8 cellular contexts compared by ENCODE assay signal in the genomic region with DNA sequence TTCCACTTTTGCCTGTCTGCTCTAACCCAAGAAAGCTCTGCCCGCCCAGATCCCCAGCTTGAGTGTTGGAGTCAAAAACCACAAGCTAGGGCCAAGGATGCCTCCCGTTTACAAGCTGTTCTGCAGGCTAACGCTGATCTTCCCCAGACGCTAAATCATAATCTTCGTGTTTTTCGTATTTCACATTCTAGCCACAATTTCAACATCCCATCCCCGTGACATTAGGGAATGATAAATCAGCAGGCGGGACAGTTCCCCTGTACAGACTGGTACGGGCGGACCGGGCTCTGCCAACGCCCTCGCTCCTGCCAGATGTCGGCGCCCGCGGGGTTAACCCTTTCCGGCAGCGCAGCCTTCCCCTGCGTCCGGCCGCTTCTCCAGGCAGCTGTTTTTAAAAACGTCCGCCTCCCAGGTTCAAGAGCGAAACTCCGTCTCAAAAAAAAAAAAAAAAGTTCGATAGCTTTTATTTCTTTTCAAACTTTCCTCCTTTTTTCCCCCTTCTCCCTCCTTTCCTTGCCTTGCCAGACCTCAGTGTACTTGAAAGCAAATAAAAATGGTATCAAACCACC.
DNase-seq lines count a peak whose midpoint lies in the region; ATAC-seq and TF ChIP-seq lines count a peak whose summit lies in the region.

No MANE protein-coding gene starts in this region.

- H3K9me3 ChIP-seq in osteoblast (ENCODE audit: low read depth, low read length), result no peaks in the 10 kb centered on the region

- H2AFZ ChIP-seq in osteoblast (ENCODE audit: low read length), result peak overlapping the region; percentile 60

- no peaks in the 10 kb centered on the region for H3K36me3 Mint-ChIP-seq in activated T-cell treated with anti-CD3 and anti-CD28 coated beads, Interleukin-2, amount 50 U/mL, for 4 hours (ENCODE audit: insufficient read depth)

- no peak for ATAC-seq in activated T-cell treated with anti-CD3 and anti-CD28 coated beads, Interleukin-2, amount 50 U/mL, for 4 hours
- no peak for ATAC-seq in GM21786 (IDR thresholded peaks at IDR 0.05; ENCODE audit: unreplicated experiment)

- H3K4me2 ChIP-seq in osteoblast (ENCODE audit: insufficient read depth, low read length), result peak overlapping the region; percentile 79

- H3K4me1 ChIP-seq in osteoblast (ENCODE audit: insufficient read depth, low read length), result peaks cover 5% of the 10 kb centered on the region

- no peak overlapping the region for H3K27ac ChIP-seq in osteoblast (ENCODE audit: low read depth, low read length)

- H4K20me1 ChIP-seq in osteoblast (ENCODE audit: insufficient read depth, low read length), result no peaks in the 10 kb centered on the region

- H3K36me3 ChIP-seq in osteoblast (ENCODE audit: insufficient read depth, low read length), result no peaks in the 10 kb centered on the region

- H3K27me3 Mint-ChIP-seq in activated T-cell treated with anti-CD3 and anti-CD28 coated beads, Interleukin-2, amount 50 U/mL, for 4 hours (ENCODE audit: low read depth), result peaks cover 57% of the 10 kb centered on the region

- peak; percentile 2 for DNase-seq in stimulated activated CD4-positive, alpha-beta T cell treated with anti-CD3 and anti-CD28 coated beads, Interleukin-12 subunit alpha, Interleukin-12 subunit beta, amount 100 ng/mL, for 4 hours
- DNase-seq in stimulated activated CD4-positive, alpha-beta T cell treated with anti-CD3 and anti-CD28 coated beads, Interleukin-4, amount 100 ng/mL, for 24 hours, result no peak
- DNase-seq in activated T-cell treated with anti-CD3 and anti-CD28 coated beads, Interleukin-2, amount 50 U/mL, for 4 hours, result no peak
- DNase-seq in foreskin melanocyte (peak; percentile 11), osteoblast (ENCODE audit: insufficient read length, low spot score, missing footprints) (peak; percentile 80), NCI-H446 (lab: John Stamatoyannopoulos, UW) (no peak), AML-193 (lab: John Stamatoyannopoulos, UW) (no peak)

- H3K9me3 Mint-ChIP-seq in activated T-cell treated with anti-CD3 and anti-CD28 coated beads, Interleukin-2, amount 50 U/mL, for 4 hours, result no peaks in the 10 kb centered on the region

- H3K4me3 ChIP-seq in osteoblast (ENCODE audit: insufficient read depth, low read length), result peak overlapping the region; percentile 66

- no peak for TF ChIP-seq CTCF in osteoblast (IDR thresholded peaks at IDR 0.05; ENCODE audit: extremely low read depth, low read depth, low read length)

- H3K27me3 ChIP-seq in osteoblast (ENCODE audit: insufficient read depth, low read length), result peaks cover 1% of the 10 kb centered on the region

- H3K4me3 Mint-ChIP-seq in activated T-cell treated with anti-CD3 and anti-CD28 coated beads, Interleukin-2, amount 50 U/mL, for 4 hours, result peak overlapping the region; percentile 13

- no peaks in the 10 kb centered on the region for H3K79me2 ChIP-seq in osteoblast (ENCODE audit: insufficient read depth, low read length)

- H3K4me1 Mint-ChIP-seq in activated T-cell treated with anti-CD3 and anti-CD28 coated beads, Interleukin-2, amount 50 U/mL, for 4 hours (ENCODE audit: low read depth), result peaks cover 12% of the 10 kb centered on the region

Comparison
In these comparisons a context has a peak if more than half of its experiments do, and no peak if none do; other contexts are left out.
1. DNase-seq: peak in stimulated activated CD4-positive, alpha-beta T cell treated with anti-CD3 and anti-CD28 coated beads, Interleukin-12 subunit alpha, Interleukin-12 subunit beta, amount 100 ng/mL, for 4 hours (single experiment), foreskin melanocyte (single experiment) and osteoblast (single experiment); none in stimulated activated CD4-positive, alpha-beta T cell treated with anti-CD3 and anti-CD28 coated beads, Interleukin-4, amount 100 ng/mL, for 24 hours (single experiment), activated T-cell treated with anti-CD3 and anti-CD28 coated beads, Interleukin-2, amount 50 U/mL, for 4 hours (single experiment), NCI-H446 (0 of 2) and AML-193 (0 of 2).